ENCODE assay signal across 9 cellular contexts in the genomic region with DNA sequence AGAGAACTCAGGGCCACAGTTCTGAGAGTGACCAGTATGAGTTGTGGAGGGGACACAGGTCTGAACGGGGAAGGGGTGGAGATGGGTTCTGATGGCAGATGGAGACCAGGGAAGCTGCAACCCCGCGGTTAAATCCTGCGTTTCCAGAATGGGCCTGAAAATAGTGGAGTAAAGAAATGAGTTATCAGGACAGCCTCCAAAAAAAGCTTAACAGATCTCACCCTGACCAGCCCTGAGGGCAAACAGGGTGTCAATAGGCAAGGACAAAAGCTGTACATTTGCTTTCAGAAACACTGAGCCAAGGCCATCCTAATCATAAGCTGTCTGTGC. TPM values are rescaled to one million over a fixed set of nuclear protein-coding genes. Genes with fewer than 3 reads are reported as not detected.
A peak's percentile ranks its signal among the peaks of the same experiment; 100 is the strongest.
DNase-seq lines count a peak whose midpoint lies in the region; ATAC-seq, FAIRE-seq and TF ChIP-seq lines count a peak whose summit lies in the region.
"Had no signal": no experiment of that assay in that cellular context is flagged by ENCODE, and none has a peak within 500 bp of the region (broad histone marks: within the 10 kb centered on the region; RNA-seq: fewer than 3 reads in every experiment).

No MANE protein-coding gene starts in this region.

- intact Hi-C loops in Right ventricle myocardium inferior (cut with DNase I), result no loop called here
- intact Hi-C loops in upper lobe of right lung (cut with DNase I), result no loop called here

- H3K4me2 ChIP-seq in astrocyte (ENCODE audit: low read length), result peak overlapping the region; percentile 87

- H3K27me3 Mint-ChIP-seq in astrocyte (ENCODE audit: low read depth, unreplicated experiment) (peaks cover 34% of the 10 kb centered on the region), memory B cell (peaks cover 10% of the 10 kb centered on the region)

- H3K27me3 ChIP-seq in cardiac muscle cell, result peaks cover 79% of the 10 kb centered on the region
- peaks cover 18% of the 10 kb centered on the region for H3K27me3 ChIP-seq in astrocyte (ENCODE audit: insufficient read depth, low read length)
- peaks cover 19% of the 10 kb centered on the region for H3K27me3 ChIP-seq in upper lobe of right lung

- H3K4me1 Mint-ChIP-seq in astrocyte (ENCODE audit: low read depth, unreplicated experiment) (no peaks in the 10 kb centered on the region), memory B cell (peaks cover 8% of the 10 kb centered on the region)

- no peaks in the 10 kb centered on the region for H3K9me3 ChIP-seq in cardiac muscle cell (ENCODE audit: low read depth)
- H3K9me3 ChIP-seq in astrocyte (ENCODE audit: insufficient read depth, low read depth, low read length), result no peaks in the 10 kb centered on the region
- no peaks in the 10 kb centered on the region for H3K9me3 ChIP-seq in upper lobe of right lung

- H4K20me1 ChIP-seq in astrocyte (ENCODE audit: insufficient read depth, low read length), result no peaks in the 10 kb centered on the region

- H3K27ac ChIP-seq in cardiac muscle cell (no peak overlapping the region), astrocyte (ENCODE audit: low read depth, low read length) (no peak overlapping the region), upper lobe of right lung (no peak overlapping the region)

- H3K4me3 ChIP-seq in cardiac muscle cell (peak overlapping the region; percentile 42), astrocyte (ENCODE audit: insufficient read depth, low read depth, low read length) (peak overlapping the region; percentile 63), upper lobe of right lung (peak overlapping the region; percentile 54)
- H3K4me3 ChIP-seq: K562 had no signal

- no peak for FAIRE-seq in astrocyte (lab: Jason Lieb, UNC)
- FAIRE-seq: K562 had no signal

- H3K4me3 Mint-ChIP-seq in astrocyte (ENCODE audit: unreplicated experiment), result peak overlapping the region; percentile 95
- peak overlapping the region; percentile 91 for H3K4me3 Mint-ChIP-seq in memory B cell

- H3K36me3 Mint-ChIP-seq in astrocyte (ENCODE audit: low read depth, unreplicated experiment) (no peaks in the 10 kb centered on the region), memory B cell (no peaks in the 10 kb centered on the region)

- H3K79me2 ChIP-seq in astrocyte (ENCODE audit: insufficient read depth, low read length), result no peaks in the 10 kb centered on the region

- H3K4me1 ChIP-seq in cardiac muscle cell (ENCODE audit: low read depth), result peaks cover 3% of the 10 kb centered on the region
- peaks cover 7% of the 10 kb centered on the region for H3K4me1 ChIP-seq in astrocyte (ENCODE audit: insufficient read depth, low read length)
- no peaks in the 10 kb centered on the region for H3K4me1 ChIP-seq in upper lobe of right lung

- ATAC-seq in Right ventricle myocardium inferior (no peak), memory B cell (ENCODE audit: low read depth) (no peak), upper lobe of right lung (no peak), GM18873 (IDR thresholded peaks at IDR 0.05; ENCODE audit: low FRiP score, unreplicated experiment) (no peak)
- ATAC-seq: K562 had no signal

- peak overlapping the region; percentile 88 for H2AFZ ChIP-seq in astrocyte (ENCODE audit: low read depth, low read length)

- TF ChIP-seq CTCF in cardiac muscle cell (IDR thresholded peaks at IDR 0.05; ENCODE audit: low read depth, low read length) (no peak), astrocyte (IDR thresholded peaks at IDR 0.05; ENCODE audit: insufficient read depth, low read depth, low read length) (no peak), upper lobe of right lung (IDR thresholded peaks at IDR 0.05) (no peak)

- H3K9ac ChIP-seq in astrocyte (ENCODE audit: low read length), result peak overlapping the region; percentile 10

- H3K36me3 ChIP-seq in cardiac muscle cell, result no peaks in the 10 kb centered on the region
- no peaks in the 10 kb centered on the region for H3K36me3 ChIP-seq in astrocyte (ENCODE audit: insufficient read depth, low read length)
- no peaks in the 10 kb centered on the region for H3K36me3 ChIP-seq in upper lobe of right lung

- H3K9me3 Mint-ChIP-seq in astrocyte (ENCODE audit: unreplicated experiment) (no peaks in the 10 kb centered on the region), memory B cell (no peaks in the 10 kb centered on the region)

- no peak for DNase-seq in cardiac muscle cell (ENCODE audit: low read depth in 1 of 2, low spot score in 1 of 2)
- DNase-seq in Right ventricle myocardium inferior (ENCODE audit: missing footprints), result no peak
- DNase-seq in astrocyte (ENCODE audit: low read depth), result no peak
- DNase-seq in memory B cell (ENCODE audit: low spot score in 2 of 2), result no peak
- no peak for DNase-seq in upper lobe of right lung
- no peak for DNase-seq in NCI-H1694 (lab: John Stamatoyannopoulos, UW)
- DNase-seq in NCI-H69 (lab: John Stamatoyannopoulos, UW), result no peak

- H3K27ac Mint-ChIP-seq in astrocyte (ENCODE audit: unreplicated experiment) (no peak overlapping the region), memory B cell (no peak overlapping the region)

RNA-seq across cellular contexts. Expression of gene RTN1, which starts 0.6 kb away (rescaled TPM):
- total RNA-seq in cardiac muscle cell (1.5 and 2.5 TPM in 2 replicates), Right ventricle myocardium inferior (1.6 TPM), astrocyte (0.60 and 1.2 TPM in 2 replicates), upper lobe of right lung (9.6 TPM)
- 0.89 and 3.4 TPM in 2 replicates for polyA plus RNA-seq in cardiac muscle cell

RNA-seq across cellular contexts. Expression of gene LRRC9, which starts 48.8 kb away (rescaled TPM):
- total RNA-seq in cardiac muscle cell (0.24 and 2.6 TPM in 2 replicates), Right ventricle myocardium inferior (0.19 TPM), astrocyte (0.05 TPM in 1 of 2 replicates, not detected in the other), upper lobe of right lung (not detected)
- 0.80 and 1.2 TPM in 2 replicates for polyA plus RNA-seq in cardiac muscle cell
- total RNA-seq: K562 had no signal
- polyA plus RNA-seq: K562 had no signal
